8 cellular contexts compared by ENCODE assay signal in genomic region chr14:100850841-100851585, GRCh38. TPM values are rescaled to one million over a fixed set of nuclear protein-coding genes. Genes with fewer than 3 reads are reported as not detected.
DNase-seq lines count a peak whose midpoint lies in the region; ATAC-seq and TF ChIP-seq lines count a peak whose summit lies in the region.

No MANE protein-coding gene starts in this region.

- peak; percentile 86 for ATAC-seq in HG02759 (IDR thresholded peaks at IDR 0.05; ENCODE audit: unreplicated experiment)
- ATAC-seq in upper lobe of left lung (ENCODE audit: low FRiP score in 2 of 2), result peak; percentile 79 to 84
- no peak for ATAC-seq in HG02884 (IDR thresholded peaks at IDR 0.05; ENCODE audit: unreplicated experiment)

- H3K27me3 ChIP-seq in osteoblast (ENCODE audit: insufficient read depth, low read length) (no peaks in the 10 kb centered on the region), upper lobe of left lung (no peaks in the 10 kb centered on the region)

- no peak overlapping the region for H2AFZ ChIP-seq in osteoblast (ENCODE audit: low read length)

- H3K9me3 ChIP-seq in osteoblast (ENCODE audit: low read depth, low read length) (no peaks in the 10 kb centered on the region), upper lobe of left lung (no peaks in the 10 kb centered on the region)

- DNase-seq in GM12864 (ENCODE audit: low read depth) (peak; percentile 16), NCI-H69 (lab: John Stamatoyannopoulos, UW) (peak; percentile 73), epithelial cell of proximal tubule (ENCODE audit: low read depth) (no peak), osteoblast (ENCODE audit: insufficient read length, low spot score, missing footprints) (peak; percentile 83), upper lobe of left lung (peak; percentile 68 to 82)
- DNase-seq in activated CD8-positive, alpha-beta memory T cell treated with anti-CD3 and anti-CD28 coated beads for 24 hours, result peak; percentile 93

- TF ChIP-seq POLR2A in upper lobe of left lung (IDR thresholded peaks at IDR 0.05), result no peak

- H3K27ac ChIP-seq in osteoblast (ENCODE audit: low read depth, low read length), result no peak overlapping the region
- H3K27ac ChIP-seq in upper lobe of left lung, result no peak overlapping the region

- H3K36me3 ChIP-seq in osteoblast (ENCODE audit: insufficient read depth, low read length) (peaks cover 50% of the 10 kb centered on the region), upper lobe of left lung (no peaks in the 10 kb centered on the region)

- H3K4me1 ChIP-seq in osteoblast (ENCODE audit: insufficient read depth, low read length) (peaks cover 22% of the 10 kb centered on the region), upper lobe of left lung (no peaks in the 10 kb centered on the region)

- no peak overlapping the region for H3K4me2 ChIP-seq in osteoblast (ENCODE audit: insufficient read depth, low read length)

- H3K4me3 ChIP-seq in GM12864 (ENCODE audit: low read depth, low read length) (no peak overlapping the region), epithelial cell of proximal tubule (ENCODE audit: low read depth, low read length) (no peak overlapping the region), osteoblast (ENCODE audit: insufficient read depth, low read length) (no peak overlapping the region), upper lobe of left lung (no peak overlapping the region)

- no peak for TF ChIP-seq EP300 in upper lobe of left lung (IDR thresholded peaks at IDR 0.05)

- H3K79me2 ChIP-seq in osteoblast (ENCODE audit: insufficient read depth, low read length), result peaks cover 96% of the 10 kb centered on the region

- TF ChIP-seq CTCF in GM12864 (IDR thresholded peaks at IDR 0.05; ENCODE audit: low read depth, low read length, missing control alignments) (peak; percentile 84), epithelial cell of proximal tubule (conservative IDR thresholded peaks at IDR 0.05; ENCODE audit: low read depth, low read length) (peak; percentile 65), osteoblast (IDR thresholded peaks at IDR 0.05; ENCODE audit: extremely low read depth, low read depth, low read length) (peak; percentile 70), upper lobe of left lung (IDR thresholded peaks at IDR 0.05) (peak; percentile 69 to 92 (median 88))

- 76% methylated on average over 8 of the region's 8 CpGs; no CpG with 5 or more reads in 1 of the 2 donors for WGBS in upper lobe of left lung, 2 donors

- peaks cover 82% of the 10 kb centered on the region for H4K20me1 ChIP-seq in osteoblast (ENCODE audit: insufficient read depth, low read length)

RNA-seq across cellular contexts. Expression of gene MEG3, which starts 25.1 kb away (rescaled TPM):
- total RNA-seq in epithelial cell of proximal tubule (7.2 and 26.0 TPM in 2 replicates), osteoblast (200 and 269 TPM in 2 replicates), upper lobe of left lung (10 to 100 TPM in 4 of 6 donors, 1 to 10 TPM in 2; 3.9 to 39.8 (median 17.5) TPM)

RNA-seq across cellular contexts. Expression of gene RTL1, which starts 52.5 kb away (rescaled TPM):
- 0.06 TPM in 1 of 2 replicates, not detected in the other for total RNA-seq in epithelial cell of proximal tubule
- not detected in 2 replicates for total RNA-seq in osteoblast
- not detected for total RNA-seq in upper lobe of left lung
